In genomic region chr13:76387561-76387960, GRCh38 we compare ENCODE assay signal across 27 cellular contexts.
DNase-seq lines count a peak whose midpoint lies in the region; ATAC-seq and TF ChIP-seq lines count a peak whose summit lies in the region.
"Had no signal": no experiment of that assay in that cellular context is flagged by ENCODE, and none has a peak within 500 bp of the region (broad histone marks: within the 10 kb centered on the region; RNA-seq: fewer than 3 reads in every experiment).

No MANE protein-coding gene starts in this region.

- no peak for ATAC-seq in HG03439 (IDR thresholded peaks at IDR 0.05; ENCODE audit: unreplicated experiment)
- no peak for ATAC-seq in GM23338
- ATAC-seq: PC-3; stimulated activated naive B cell treated with anti-CD40 and anti-IgM and Interleukin-4, amounts not matched to agents 10 μg/mL and 1 μg/mL and 100 μg/mL, for 72 hours had no signal

- peaks cover 9% of the 10 kb centered on the region; the same call in 2 of the 3 replicates for H3K4me1 Mint-ChIP-seq in GM23338
- H3K4me1 Mint-ChIP-seq: activated CD4-positive, alpha-beta memory T cell treated with anti-CD3 and anti-CD28 coated beads, Interleukin-2, amount 10 ng/mL, durations not matched to agents 7 days and 5 days; immature natural killer cell; memory B cell; stimulated activated naive B cell treated with anti-CD40 and anti-IgM and Interleukin-4, amounts not matched to agents 10 μg/mL and 1 μg/mL and 100 μg/mL, for 72 hours had no signal

- no peak overlapping the region for H3K4me3 Mint-ChIP-seq in GM23338
- H3K4me3 Mint-ChIP-seq: activated CD4-positive, alpha-beta memory T cell treated with anti-CD3 and anti-CD28 coated beads, Interleukin-2, amount 10 ng/mL, durations not matched to agents 7 days and 5 days; CD4-positive, alpha-beta T cell; HFFc6; immature natural killer cell; memory B cell; neural crest cell; stimulated activated naive B cell treated with anti-CD40 and anti-IgM and Interleukin-4, amounts not matched to agents 10 μg/mL and 1 μg/mL and 100 μg/mL, for 72 hours had no signal

- H3F3A ChIP-seq in GM23338 (replicated peaks; ENCODE audit: low read depth), result no peaks in the 10 kb centered on the region

- H3K9me3 Mint-ChIP-seq in GM23338, result no peaks in the 10 kb centered on the region
- H3K9me3 Mint-ChIP-seq: activated CD4-positive, alpha-beta memory T cell treated with anti-CD3 and anti-CD28 coated beads, Interleukin-2, amount 10 ng/mL, durations not matched to agents 7 days and 5 days; CD4-positive, alpha-beta T cell; memory B cell; neural crest cell; stimulated activated naive B cell treated with anti-CD40 and anti-IgM and Interleukin-4, amounts not matched to agents 10 μg/mL and 1 μg/mL and 100 μg/mL, for 72 hours had no signal

- no peak overlapping the region for H3K27ac ChIP-seq in GM23338 (ENCODE audit: low read depth)
- H3K27ac ChIP-seq: ovary, skin epidermis had no signal

- H3K27ac Mint-ChIP-seq in GM23338, result no peak overlapping the region
- H3K27ac Mint-ChIP-seq: activated CD4-positive, alpha-beta memory T cell treated with anti-CD3 and anti-CD28 coated beads, Interleukin-2, amount 10 ng/mL, durations not matched to agents 7 days and 5 days; CD4-positive, alpha-beta T cell; HFFc6; immature natural killer cell; memory B cell; stimulated activated naive B cell treated with anti-CD40 and anti-IgM and Interleukin-4, amounts not matched to agents 10 μg/mL and 1 μg/mL and 100 μg/mL, for 72 hours had no signal

- no peak overlapping the region for H3K4me2 ChIP-seq in GM23338
- H3K4me2 ChIP-seq: SK-N-SH had no signal

- no peak overlapping the region for H3K4me3 ChIP-seq in GM23338
- H3K4me3 ChIP-seq: ovary, skin epidermis had no signal

- no peaks in the 10 kb centered on the region for H3K36me3 Mint-ChIP-seq in GM23338 (ENCODE audit: low read depth)
- H3K36me3 Mint-ChIP-seq: immature natural killer cell; memory B cell; stimulated activated naive B cell treated with anti-CD40 and anti-IgM and Interleukin-4, amounts not matched to agents 10 μg/mL and 1 μg/mL and 100 μg/mL, for 72 hours had no signal

- H2AFZ ChIP-seq in GM23338, result no peak overlapping the region

- peak; percentile 2 for DNase-seq in CD1c-positive myeloid dendritic cell (ENCODE audit: extremely low spot score)
- DNase-seq in NOMO-1 treated with DMSO at 0.1 percent for 48 hours (lab: John Stamatoyannopoulos, UW; ENCODE audit: unreplicated experiment), result peak; percentile 22
- peak; percentile 2 for DNase-seq in astrocyte of the hippocampus (ENCODE audit: low read depth, low spot score)
- DNase-seq in midbrain (lab: John Stamatoyannopoulos, UW), result peak; percentile 13
- DNase-seq in GM23338 (ENCODE audit: low spot score), result no peak
- DNase-seq in GM19240 (ENCODE audit: insufficient read length, low spot score), result no peak
- no peak for DNase-seq in NCI-H1092 treated with DMSO at 0.1 percent for 48 hours (lab: John Stamatoyannopoulos, UW)
- DNase-seq: activated CD4-positive, alpha-beta memory T cell treated with anti-CD3 and anti-CD28 coated beads, Interleukin-2, amount 10 ng/mL, durations not matched to agents 7 days and 5 days; activated CD4-positive, alpha-beta T cell treated with anti-CD3 and anti-CD28 coated beads for 1 hour; activated CD8-positive, alpha-beta memory T cell treated with anti-CD3 and anti-CD28 coated beads, Interleukin-2, amount 50 U/mL, for 4 hours; activated naive CD4-positive, alpha-beta T cell; CD4-positive, alpha-beta T cell; DND-41; HFFc6; immature natural killer cell; NCI-H146; NCI-H345; NCI-H774; ovary; PC-3; SK-N-SH; stimulated activated naive B cell treated with anti-CD40 and anti-IgM and Interleukin-4, amounts not matched to agents 10 μg/mL and 1 μg/mL and 100 μg/mL, for 72 hours; T-helper 2 cell had no signal

- no peaks in the 10 kb centered on the region for H4K20me1 ChIP-seq in GM23338 (replicated peaks; ENCODE audit: insufficient read depth)

- H3K4me1 ChIP-seq in GM23338 (ENCODE audit: insufficient read depth), result peaks cover 12% of the 10 kb centered on the region

- H3K79me2 ChIP-seq in GM23338 (replicated peaks; ENCODE audit: insufficient read depth), result no peaks in the 10 kb centered on the region

- no peaks in the 10 kb centered on the region for H3K27me3 ChIP-seq in GM23338 (ENCODE audit: insufficient read depth)
- H3K27me3 ChIP-seq: ovary had no signal

- no peak for TF ChIP-seq CTCF in GM23338 (conservative IDR thresholded peaks at IDR 0.05; ENCODE audit: low read depth in 2 of 2)

- no peaks in the 10 kb centered on the region for H3K27me3 Mint-ChIP-seq in GM23338 (ENCODE audit: insufficient read depth, low read depth, poor library complexity)
- H3K27me3 Mint-ChIP-seq: activated CD4-positive, alpha-beta memory T cell treated with anti-CD3 and anti-CD28 coated beads, Interleukin-2, amount 10 ng/mL, durations not matched to agents 7 days and 5 days; CD4-positive, alpha-beta T cell; memory B cell; stimulated activated naive B cell treated with anti-CD40 and anti-IgM and Interleukin-4, amounts not matched to agents 10 μg/mL and 1 μg/mL and 100 μg/mL, for 72 hours had no signal

- no peaks in the 10 kb centered on the region for H3K9me2 ChIP-seq in GM23338 (ENCODE audit: insufficient read depth)
- H3K9me2 ChIP-seq: SK-N-SH had no signal

- H3K36me3 ChIP-seq in GM23338 (ENCODE audit: insufficient read depth), result no peaks in the 10 kb centered on the region
- H3K36me3 ChIP-seq: ovary had no signal

TF ChIP-seq in GM23338, 12 proteins besides CTCF, POLR2A, EP300 and RAD21:
- TF ChIP-seq ZNF331 (CRISPR knock-in tag; IDR thresholded peaks at IDR 0.05; ENCODE audit: low read depth), result no peak
- no peak for TF ChIP-seq NANOG (IDR thresholded peaks at IDR 0.05; ENCODE audit: borderline replicate concordance)
TF ChIP-seq in GM23338: peak in this region for 0.

Comparison
In these comparisons a context has a peak if more than half of its experiments do, and no peak if none do; other contexts are left out.
1. DNase-seq: peak in CD1c-positive myeloid dendritic cell (single experiment), NOMO-1 treated with DMSO at 0.1 percent for 48 hours (single experiment), astrocyte of the hippocampus (single experiment) and midbrain (single experiment); none in GM23338 (single experiment), GM19240 (single experiment) and NCI-H1092 treated with DMSO at 0.1 percent for 48 hours (single experiment).